In the genomic region with DNA sequence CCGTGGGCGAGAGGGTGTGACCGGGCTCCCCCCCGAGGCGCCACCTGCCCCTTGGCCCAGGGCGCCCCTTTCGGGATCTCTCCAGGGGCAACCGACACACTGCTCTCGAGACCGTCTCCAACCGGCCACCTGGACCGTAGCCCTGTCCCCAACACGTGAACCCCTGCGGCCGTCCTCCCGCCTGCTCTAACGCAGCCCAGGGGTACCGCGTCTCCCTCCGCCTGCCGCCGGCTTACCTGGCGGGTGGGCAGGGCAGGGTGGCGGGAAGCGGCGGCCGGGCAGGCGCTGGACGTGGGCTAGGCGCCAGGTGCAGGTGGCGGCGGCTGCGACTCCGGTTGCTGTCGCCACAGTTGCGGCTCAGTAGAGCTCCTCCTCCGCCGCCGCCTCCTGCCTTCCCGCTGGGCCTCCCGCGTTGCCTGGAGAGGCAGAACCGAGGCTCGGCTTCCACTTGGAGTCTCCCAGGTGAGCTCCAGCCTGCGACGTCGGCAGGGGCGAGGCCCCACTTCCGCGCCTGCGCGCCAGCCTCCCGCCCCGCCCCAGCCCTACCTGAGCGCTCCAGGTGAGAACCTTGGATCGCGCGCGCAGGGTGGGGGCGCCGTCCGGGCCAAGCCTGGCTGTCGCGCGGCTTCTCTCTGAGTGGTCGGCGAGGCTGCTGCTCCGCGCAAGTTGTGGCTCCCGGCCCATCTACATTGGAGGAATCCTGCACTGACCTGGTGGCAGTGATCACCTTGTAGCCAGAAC, we compare ENCODE assay signal across 8 cellular contexts. TPM values are rescaled to one million over a fixed set of nuclear protein-coding genes. Genes with fewer than 3 reads are reported as not detected.
DNase-seq lines count a peak whose midpoint lies in the region; ATAC-seq and TF ChIP-seq lines count a peak whose summit lies in the region.

A gene (minus strand): TSS at position 469 of the 741 bp plus-strand sequence. CDS start 23,547 bp downstream, outside the sequence.

- peak within 1 kb of the TSS; percentile 61 for H3K4me3 ChIP-seq in AG04450 (ENCODE audit: low read depth, low read length)

- peaks cover 23% of the 10 kb centered on the region for H3K27me3 Mint-ChIP-seq in activated naive CD8-positive, alpha-beta T cell

- H3K4me1 Mint-ChIP-seq in activated naive CD8-positive, alpha-beta T cell (ENCODE audit: low read depth), result peaks cover 17% of the 10 kb centered on the region

- no peak for TF ChIP-seq CTCF in AG04450 (IDR thresholded peaks at IDR 0.05; ENCODE audit: low read depth, low read length)

- CTCF ChIA-PET in AG04450 (lab: Charles Lee), result interaction anchor here (1.8 kb wide), 1 partner anchor 80 kb away, joined by 7 read pairs; no protein-coding TSS in a partner anchor

- DNase-seq in AG04450 (ENCODE audit: low read depth, low spot score) (no peak), NCI-H774 (lab: John Stamatoyannopoulos, UW) (peak; percentile 92), left ventricle myocardium superior (peak; percentile 37), putamen (ENCODE audit: low spot score) (peak; percentile 3), NAMALWA (ENCODE audit: low spot score) (no peak)

- peaks cover 2% of the 10 kb centered on the region for H3K36me3 Mint-ChIP-seq in activated naive CD8-positive, alpha-beta T cell

- no peaks in the 10 kb centered on the region for H3K27me3 ChIP-seq in AG04450 (ENCODE audit: control insufficient read depth, insufficient read depth, low read length)

- intact Hi-C loops in left ventricle myocardium superior (cut with micrococcal nuclease), result no loop called here

- H3K9me3 ChIP-seq in AG04450 (ENCODE audit: control insufficient read depth, insufficient read depth, low read length), result no peaks in the 10 kb centered on the region

- H3K27ac ChIP-seq in AG04450 (ENCODE audit: low read depth, low read length), result peak within 1 kb of the TSS; percentile 21

- H3K27ac Mint-ChIP-seq in activated naive CD8-positive, alpha-beta T cell, result peak within 1 kb of the TSS; percentile 47

- POLR2A ChIA-PET in AG04450 (lab: Yijun Ruan, JAX), result no interaction called here

- H3K4me3 Mint-ChIP-seq in activated naive CD8-positive, alpha-beta T cell, result peak within 1 kb of the TSS; percentile 90

- H3K9me3 Mint-ChIP-seq in activated naive CD8-positive, alpha-beta T cell (ENCODE audit: low read depth), result no peaks in the 10 kb centered on the region

- ATAC-seq in GM18873 (IDR thresholded peaks at IDR 0.05; ENCODE audit: low FRiP score, unreplicated experiment), result peak; percentile 23
- peak; percentile 21 for ATAC-seq in HG03108 (IDR thresholded peaks at IDR 0.05; ENCODE audit: unreplicated experiment)
- peak; percentile 60 for ATAC-seq in left ventricle myocardium superior

RNA-seq across cellular contexts. Expression of the gene that starts here (rescaled TPM):
- 1.9 and 2.3 TPM in 2 replicates for polyA plus RNA-seq in AG04450 (2011; rRNA removed)
- polyA minus RNA-seq in AG04450 (2011; rRNA and poly(A)+ RNA removed), result 2.1 and 2.4 TPM in 2 replicates
- total RNA-seq in left ventricle myocardium superior, result 0.17 TPM

Comparison
In these comparisons a context has a peak if more than half of its experiments do, and no peak if none do; other contexts are left out.
1. Peak in DNase-seq and ATAC-seq in left ventricle myocardium superior; RNA of the gene not detected or under 1 TPM.
2. DNase-seq: peak in NCI-H774 (single experiment) and putamen (single experiment); none in AG04450 (single experiment) and NAMALWA (single experiment).
3. Peak in every context shown above with its lines, with median percentiles within 50 percentile points of each other: ATAC-seq.